Comparison of ENCODE assay signal across 22 cellular contexts in the genomic region with DNA sequence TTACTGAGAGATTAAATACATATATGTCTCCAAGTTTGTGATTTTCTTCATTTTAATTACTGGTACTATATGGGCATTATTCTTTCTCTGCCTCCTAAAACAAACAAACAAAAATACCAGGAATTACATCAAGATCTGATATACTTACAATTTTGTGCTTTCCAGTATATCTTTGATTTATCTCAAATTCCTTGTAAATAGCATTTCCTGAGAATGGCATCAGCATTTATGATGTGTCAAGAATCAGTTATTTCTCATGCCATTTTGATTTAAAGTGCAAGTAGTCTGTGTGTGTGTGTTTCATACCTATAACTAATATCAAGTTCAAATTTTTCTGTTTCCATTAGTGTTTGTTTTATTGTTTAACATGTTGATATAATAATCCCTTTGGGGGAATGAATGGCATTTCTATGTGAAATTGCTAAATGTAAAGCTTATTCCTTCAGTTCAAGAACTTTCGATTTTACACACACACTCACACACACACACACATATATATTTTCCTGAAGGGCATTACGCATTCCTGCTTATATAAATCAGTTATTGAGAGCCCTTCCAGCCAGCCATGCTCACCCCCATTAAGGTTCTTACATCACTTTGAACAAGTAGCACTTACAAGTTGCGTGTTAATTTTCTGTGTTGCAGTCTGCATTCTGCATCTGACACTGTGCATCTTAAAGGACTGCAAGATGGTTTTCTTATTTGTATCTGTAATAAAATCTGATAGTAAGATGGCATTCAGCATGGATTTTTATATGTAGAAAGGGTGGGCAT.
DNase-seq lines count a peak whose midpoint lies in the region; ATAC-seq, FAIRE-seq and TF ChIP-seq lines count a peak whose summit lies in the region.
"Had no signal": no experiment of that assay in that cellular context is flagged by ENCODE, and none has a peak within 500 bp of the region (broad histone marks: within the 10 kb centered on the region; RNA-seq: fewer than 3 reads in every experiment).

No MANE protein-coding gene starts in this region.

- DNase-seq in A549 (ENCODE audit: low read depth in 1 of 2, low spot score in 1 of 2) (no peak), EH (ENCODE audit: low read depth) (peak; percentile 69), fibroblast of villous mesenchyme (ENCODE audit: low read depth) (peak; percentile 25), UCSD-AML1 (lab: John Stamatoyannopoulos, UW; ENCODE audit: unreplicated experiment) (no peak)
- no peak for DNase-seq in activated CD4-positive, alpha-beta memory T cell treated with anti-CD3 and anti-CD28 coated beads for 36 hours
- DNase-seq in activated CD4-positive, CD25-positive, alpha-beta regulatory T cell treated with anti-CD3 and anti-CD28 coated beads, Interleukin-2, amount 50 U/mL, for 72 hours, result no peak
- no peak for DNase-seq in CD8-positive, alpha-beta T cell
- DNase-seq: activated CD4-positive, alpha-beta T cell treated with anti-CD3 and anti-CD28 coated beads, Interleukin-2, amount 50 U/mL, for 1 hour; activated gamma-delta T cell; BE2C; DMS 273 treated with DMSO at 0.1 percent for 48 hours; Karpas-422; left ventricle myocardium inferior; NCI-H1105; OCI-M1; ovary; SJCRH30; stimulated activated CD4-positive, alpha-beta T cell treated with anti-CD3 and anti-CD28 coated beads, Interleukin-4, amount 100 ng/mL, for 24 hours; tibial artery had no signal

- FAIRE-seq in A549 (lab: Jason Lieb, UNC), result no peak
- FAIRE-seq: GM18507 had no signal

- peak overlapping the region; percentile 20; the same call in 2 of the 3 replicates for H3K4me2 ChIP-seq in A549

- H3K36me3 Mint-ChIP-seq in activated CD4-positive, alpha-beta memory T cell treated with anti-CD3 and anti-CD28 coated beads for 36 hours, result peaks cover 3% of the 10 kb centered on the region
- peaks cover 19% of the 10 kb centered on the region for H3K36me3 Mint-ChIP-seq in CD8-positive, alpha-beta T cell

- intact Hi-C loops in activated CD4-positive, alpha-beta memory T cell treated with anti-CD3 and anti-CD28 coated beads for 36 hours (cut with micrococcal nuclease), result loop anchor here (2.0 to 10.0 kb wide), 6 partner anchors 25 to 965 kb away; a partner anchor contains a TSS
- intact Hi-C loops in CD8-positive, alpha-beta T cell (cut with DNase I, micrococcal nuclease), result loop anchor here (5.0 kb wide), 2 partner anchors 102 to 162 kb away; a partner anchor contains a TSS

- POLR2A ChIA-PET in A549 (lab: Yijun Ruan, JAX), result no interaction called here
- POLR2A ChIA-PET in activated CD4-positive, alpha-beta memory T cell treated with anti-CD3 and anti-CD28 coated beads for 36 hours (lab: Charles Lee), result no interaction called here
- POLR2A ChIA-PET in CD8-positive, alpha-beta T cell (lab: Charles Lee), result interaction anchor here (0.7 kb wide), 1 partner anchor 196 kb away, joined by 5 read pairs; no protein-coding TSS in a partner anchor

- 88% methylated on average over 3 of the region's 3 CpGs for WGBS in A549 (ENCODE audit: missing lambda C conversion rate)

- no peak overlapping the region for H3K4me3 Mint-ChIP-seq in activated CD4-positive, alpha-beta memory T cell treated with anti-CD3 and anti-CD28 coated beads for 36 hours
- no peak overlapping the region for H3K4me3 Mint-ChIP-seq in CD8-positive, alpha-beta T cell
- H3K4me3 Mint-ChIP-seq: dendritic cell treated with granulocyte-macrophage colony-stimulating factor and Interleukin-4, amounts not matched to agents 40 ng/mL and 50 ng/mL, for 4 days had no signal

- H3K27me3 Mint-ChIP-seq in activated CD4-positive, alpha-beta memory T cell treated with anti-CD3 and anti-CD28 coated beads for 36 hours, result no peaks in the 10 kb centered on the region
- H3K27me3 Mint-ChIP-seq in CD8-positive, alpha-beta T cell (ENCODE audit: low read depth), result no peaks in the 10 kb centered on the region
- H3K27me3 Mint-ChIP-seq: dendritic cell treated with granulocyte-macrophage colony-stimulating factor and Interleukin-4, amounts not matched to agents 40 ng/mL and 50 ng/mL, for 4 days had no signal

- H3K4me1 Mint-ChIP-seq in activated CD4-positive, alpha-beta memory T cell treated with anti-CD3 and anti-CD28 coated beads for 36 hours (ENCODE audit: low read depth), result peaks cover 34% of the 10 kb centered on the region
- peaks cover 53% of the 10 kb centered on the region for H3K4me1 Mint-ChIP-seq in CD8-positive, alpha-beta T cell (ENCODE audit: low read depth)

- H3K27ac Mint-ChIP-seq in activated CD4-positive, alpha-beta memory T cell treated with anti-CD3 and anti-CD28 coated beads for 36 hours, result peak overlapping the region; percentile 28
- no peak overlapping the region for H3K27ac Mint-ChIP-seq in CD8-positive, alpha-beta T cell
- H3K27ac Mint-ChIP-seq: dendritic cell treated with granulocyte-macrophage colony-stimulating factor and Interleukin-4, amounts not matched to agents 40 ng/mL and 50 ng/mL, for 4 days had no signal

- H3K4me3 ChIP-seq in A549 (no peak overlapping the region), fibroblast of villous mesenchyme (ENCODE audit: low read depth, low read length) (no peak overlapping the region)
- no peak overlapping the region for H3K4me3 ChIP-seq in CD8-positive, alpha-beta T cell (ENCODE audit: low read depth, low read length)
- H3K4me3 ChIP-seq: left ventricle myocardium inferior, ovary, SJCRH30, tibial artery had no signal

- TF ChIP-seq EP300 in A549 (IDR thresholded peaks at IDR 0.05), result no peak

- CTCF ChIA-PET in A549 (lab: Yijun Ruan, JAX), result interaction anchor here (0.7 to 1.3 kb wide), 3 partner anchors 9 to 172 kb away, joined by 3 to 4 read pairs (median 3); a partner anchor contains a TSS
- CTCF ChIA-PET in activated CD4-positive, alpha-beta memory T cell treated with anti-CD3 and anti-CD28 coated beads for 36 hours (lab: Charles Lee), result interaction anchor here (0.6 to 1.2 kb wide), 4 partner anchors 14 to 269 kb away, joined by 3 to 4 read pairs (median 4); no protein-coding TSS in a partner anchor
- CTCF ChIA-PET in CD8-positive, alpha-beta T cell (lab: Charles Lee), result no interaction called here

- 0 out of 6 replicates have a peak overlapping the region, but pooled peaks of 1 of the 2 experiments have one; percentile 24 for H3K27ac ChIP-seq in A549
- no peak overlapping the region for H3K27ac ChIP-seq in CD8-positive, alpha-beta T cell (ENCODE audit: low read depth, low read length)
- H3K27ac ChIP-seq: ovary, SJCRH30, tibial artery had no signal

- no peaks in the 10 kb centered on the region for H3K27me3 ChIP-seq in CD8-positive, alpha-beta T cell (ENCODE audit: insufficient read depth, low read length)
- H3K27me3 ChIP-seq: BE2C, ovary, SJCRH30, tibial artery had no signal

- H3K9me3 ChIP-seq in A549, result no peaks in the 10 kb centered on the region
- no peaks in the 10 kb centered on the region for H3K9me3 ChIP-seq in CD8-positive, alpha-beta T cell (ENCODE audit: low read length)
- H3K9me3 ChIP-seq: BE2C, left ventricle myocardium inferior, ovary, SJCRH30, tibial artery had no signal

- H3K36me3 ChIP-seq in CD8-positive, alpha-beta T cell (ENCODE audit: insufficient read depth, low read length), result no peaks in the 10 kb centered on the region
- H3K36me3 ChIP-seq: BE2C, left ventricle myocardium inferior, ovary, SJCRH30 had no signal

- H3K9me3 Mint-ChIP-seq in activated CD4-positive, alpha-beta memory T cell treated with anti-CD3 and anti-CD28 coated beads for 36 hours, result no peaks in the 10 kb centered on the region
- no peaks in the 10 kb centered on the region for H3K9me3 Mint-ChIP-seq in CD8-positive, alpha-beta T cell
- H3K9me3 Mint-ChIP-seq: dendritic cell treated with granulocyte-macrophage colony-stimulating factor and Interleukin-4, amounts not matched to agents 40 ng/mL and 50 ng/mL, for 4 days had no signal

- ATAC-seq in A549, result no peak; a peak in 1 of 6 replicates
- ATAC-seq in HG02623 (IDR thresholded peaks at IDR 0.05; ENCODE audit: unreplicated experiment), result no peak
- no peak for ATAC-seq in CD8-positive, alpha-beta T cell

- TF ChIP-seq CTCF in A549 (IDR thresholded peaks at IDR 0.05) (no peak), fibroblast of villous mesenchyme (IDR thresholded peaks at IDR 0.05; ENCODE audit: insufficient read depth, low read depth, low read length) (no peak)
- no peak for TF ChIP-seq CTCF in CD8-positive, alpha-beta T cell (IDR thresholded peaks at IDR 0.05)

- TF ChIP-seq RAD21 in A549 (conservative IDR thresholded peaks at IDR 0.05 in 1 of 2, IDR thresholded peaks at IDR 0.05 in 1 of 2), result no peak

- TF ChIP-seq POLR2A in A549 (IDR thresholded peaks at IDR 0.05; ENCODE audit: low read length), result no peak

- H3K4me1 ChIP-seq in A549, result peaks cover 21% of the 10 kb centered on the region
- no peaks in the 10 kb centered on the region for H3K4me1 ChIP-seq in CD8-positive, alpha-beta T cell (ENCODE audit: insufficient read depth, low read length)
- H3K4me1 ChIP-seq: SJCRH30 had no signal

TF ChIP-seq in A549, 52 proteins besides CTCF, POLR2A, EP300 and RAD21:
- TF ChIP-seq SREBF2 (IDR thresholded peaks at IDR 0.05), result no peak
- TF ChIP-seq, protein P1, sequence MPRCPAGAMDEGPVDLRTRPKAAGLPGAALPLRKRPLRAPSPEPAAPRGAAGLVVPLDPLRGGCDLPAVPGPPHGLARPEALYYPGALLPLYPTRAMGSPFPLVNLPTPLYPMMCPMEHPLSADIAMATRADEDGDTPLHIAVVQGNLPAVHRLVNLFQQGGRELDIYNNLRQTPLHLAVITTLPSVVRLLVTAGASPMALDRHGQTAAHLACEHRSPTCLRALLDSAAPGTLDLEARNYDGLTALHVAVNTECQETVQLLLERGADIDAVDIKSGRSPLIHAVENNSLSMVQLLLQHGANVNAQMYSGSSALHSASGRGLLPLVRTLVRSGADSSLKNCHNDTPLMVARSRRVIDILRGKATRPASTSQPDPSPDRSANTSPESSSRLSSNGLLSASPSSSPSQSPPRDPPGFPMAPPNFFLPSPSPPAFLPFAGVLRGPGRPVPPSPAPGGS (IDR thresholded peaks at IDR 0.05), result no peak
TF ChIP-seq in A549: peak in this region for 0.

Comparison
In these comparisons a context has a peak if more than half of its experiments do, and no peak if none do; other contexts are left out.
1. DNase-seq: peak in EH (single experiment) and fibroblast of villous mesenchyme (single experiment); none in A549 (0 of 2), activated CD4-positive, alpha-beta memory T cell treated with anti-CD3 and anti-CD28 coated beads for 36 hours (single experiment), UCSD-AML1 (single experiment), activated CD4-positive, CD25-positive, alpha-beta regulatory T cell treated with anti-CD3 and anti-CD28 coated beads, Interleukin-2, amount 50 U/mL, for 72 hours (single experiment) and CD8-positive, alpha-beta T cell (0 of 7).